Comparison of ENCODE assay signal across 9 cellular contexts in genomic region chr4:41146716-41147506, GRCh38.
DNase-seq lines count a peak whose midpoint lies in the region; ATAC-seq and TF ChIP-seq lines count a peak whose summit lies in the region.
"Had no signal": no experiment of that assay in that cellular context is flagged by ENCODE, and none has a peak within 500 bp of the region (broad histone marks: within the 10 kb centered on the region; RNA-seq: fewer than 3 reads in every experiment).

No MANE protein-coding gene starts in this region.

- H3K36me3 ChIP-seq in RWPE2 (ENCODE audit: low read depth), result peaks cover 14% of the 10 kb centered on the region
- no peaks in the 10 kb centered on the region for H3K36me3 ChIP-seq in neural cell (ENCODE audit: insufficient read depth, low read length)

- H4K20me1 ChIP-seq in neural cell (ENCODE audit: insufficient read depth), result no peaks in the 10 kb centered on the region

- POLR2A ChIA-PET in AG04449 (lab: Yijun Ruan, JAX), result interaction anchor here (0.7 kb wide), 1 partner anchor 13 kb away, joined by 5 read pairs; no protein-coding TSS in a partner anchor

- H3K9me2 ChIP-seq in neural cell (ENCODE audit: insufficient read depth, low read length), result no peaks in the 10 kb centered on the region

- peak overlapping the region; percentile 34 for H2AFZ ChIP-seq in neural cell (ENCODE audit: low read depth, low read length)

- TF ChIP-seq EP300 in neural cell (conservative IDR thresholded peaks at IDR 0.05; ENCODE audit: poor library complexity, severe bottlenecking), result no peak

- no peaks in the 10 kb centered on the region for H3F3A ChIP-seq in neural cell (ENCODE audit: insufficient read depth, low read length, poor library complexity, severe bottlenecking)

- H3K9ac ChIP-seq in neural cell (ENCODE audit: low read length), result peak overlapping the region; percentile 44

- TF ChIP-seq CTCF in AG04449 (IDR thresholded peaks at IDR 0.05; ENCODE audit: insufficient read depth, low read length, missing control alignments) (no peak), RWPE2 (IDR thresholded peaks at IDR 0.05; ENCODE audit: poor library complexity, severe bottlenecking) (no peak), fibroblast of pulmonary artery (IDR thresholded peaks at IDR 0.05; ENCODE audit: low read length, missing control alignments) (no peak), neural cell (IDR thresholded peaks at IDR 0.05; ENCODE audit: poor library complexity, severe bottlenecking) (no peak)

- peaks cover 69% of the 10 kb centered on the region for H3K4me1 ChIP-seq in RWPE2 (ENCODE audit: insufficient read depth, poor library complexity, severe bottlenecking)

- no peaks in the 10 kb centered on the region for H3K9me3 ChIP-seq in RWPE2 (ENCODE audit: severe bottlenecking)
- no peaks in the 10 kb centered on the region for H3K9me3 ChIP-seq in neural cell (ENCODE audit: low read length)

- TF ChIP-seq RAD21 in neural cell (conservative IDR thresholded peaks at IDR 0.05), result peak; percentile 19

- peak overlapping the region; percentile 9; the same call in 1 of the 2 replicates for H3K4me3 ChIP-seq in AG04449 (ENCODE audit: low read depth, low read length)
- H3K4me3 ChIP-seq in RWPE2 (ENCODE audit: severe bottlenecking), result no peak overlapping the region
- no peak overlapping the region for H3K4me3 ChIP-seq in fibroblast of pulmonary artery (replicated peaks; ENCODE audit: low read depth, low read length)
- H3K4me3 ChIP-seq in neural cell (ENCODE audit: low read length), result peak overlapping the region; percentile 44

- H3K27me3 ChIP-seq in RWPE2 (ENCODE audit: insufficient read depth, poor library complexity, severe bottlenecking), result no peaks in the 10 kb centered on the region
- H3K27me3 ChIP-seq in neural cell (ENCODE audit: insufficient read depth, low read depth, low read length), result no peaks in the 10 kb centered on the region

- H3K27ac ChIP-seq in RWPE2 (ENCODE audit: poor library complexity, severe bottlenecking), result peak overlapping the region; percentile 97
- H3K27ac ChIP-seq in neural cell (ENCODE audit: low read length), result no peak overlapping the region

- ATAC-seq in RWPE2 (ENCODE audit: low read depth), result no peak
- ATAC-seq in HG02610 (IDR thresholded peaks at IDR 0.05; ENCODE audit: unreplicated experiment), result no peak
- ATAC-seq in GM21825 (IDR thresholded peaks at IDR 0.05; ENCODE audit: unreplicated experiment), result no peak

- H3K4me2 ChIP-seq in neural cell (ENCODE audit: low read length), result peak overlapping the region; percentile 18

- DNase-seq in AG04449 (ENCODE audit: low read depth, low spot score) (no peak), RWPE2 (ENCODE audit: low spot score) (no peak), fibroblast of pulmonary artery (ENCODE audit: low read depth) (peak; percentile 46), mucosa of gallbladder (ENCODE audit: low spot score) (no peak), GOT3 (lab: John Stamatoyannopoulos, UW) (no peak)
- DNase-seq: central memory CD4-positive, alpha-beta T cell had no signal

- H3K79me2 ChIP-seq in neural cell (replicated peaks; ENCODE audit: insufficient read depth, low read length), result no peaks in the 10 kb centered on the region

- CTCF ChIA-PET in AG04449 (lab: Yijun Ruan, JAX), result interaction anchor here (1.0 to 1.7 kb wide), 7 partner anchors 10 to 175 kb away, joined by 3 to 7 read pairs (median 3); partner anchors contain the start of gene APBB2

TF ChIP-seq in neural cell, 6 proteins besides CTCF, POLR2A, EP300 and RAD21:
- TF ChIP-seq TAF1 (IDR thresholded peaks at IDR 0.05; ENCODE audit: low read depth) (no peak), POLR2AphosphoS5 (IDR thresholded peaks at IDR 0.05) (peak; percentile 40), MXI1 (conservative IDR thresholded peaks at IDR 0.05; ENCODE audit: poor library complexity, severe bottlenecking) (no peak), SMC3 (conservative IDR thresholded peaks at IDR 0.05; ENCODE audit: poor library complexity) (no peak)

Comparison
In these comparisons a context has a peak if more than half of its experiments do, and no peak if none do; other contexts are left out.
1. H3K4me3 ChIP-seq: peak in AG04449 (single experiment) and neural cell (single experiment); none in RWPE2 (single experiment) and fibroblast of pulmonary artery (single experiment).